In genomic region chr17:77602062-77602746, GRCh38 we compare ENCODE assay signal across 14 cellular contexts.
A peak's percentile ranks its signal among the peaks of the same experiment; 100 is the strongest.
DNase-seq lines count a peak whose midpoint lies in the region; ATAC-seq and TF ChIP-seq lines count a peak whose summit lies in the region.
"Had no signal": no experiment of that assay in that cellular context is flagged by ENCODE, and none has a peak within 500 bp of the region (broad histone marks: within the 10 kb centered on the region; RNA-seq: fewer than 3 reads in every experiment).

No MANE protein-coding gene starts in this region.

- no peaks in the 10 kb centered on the region for H3K79me2 ChIP-seq in fibroblast of lung (ENCODE audit: control insufficient read depth, insufficient read depth, low read length)
- no peaks in the 10 kb centered on the region for H3K79me2 ChIP-seq in neural progenitor cell (ENCODE audit: low read depth)

- peaks cover 19% of the 10 kb centered on the region for H3K4me1 Mint-ChIP-seq in neural progenitor cell
- H3K4me1 Mint-ChIP-seq: B cell had no signal

- DNase-seq in A172 (ENCODE audit: low spot score) (peak; percentile 59), RPMI8226 (peak; percentile 25), fibroblast of lung (ENCODE audit: low read depth in 2 of 2) (peak; percentile 65 to 82), neural progenitor cell (ENCODE audit: low spot score) (no peak), NCI-H1092 treated with DMSO at 0.1 percent for 48 hours (lab: John Stamatoyannopoulos, UW) (no peak), NCI-H2171 (lab: John Stamatoyannopoulos, UW) (no peak)
- DNase-seq: cortex of kidney; NCI-H146; stimulated activated CD8-positive, alpha-beta memory T cell treated with anti-CD3 and anti-CD28 coated beads, Interleukin-4, amount 100 ng/mL, for 48 hours; T1000 had no signal

- H3K36me3 ChIP-seq in fibroblast of lung (ENCODE audit: control insufficient read depth, insufficient read depth, low read length) (no peaks in the 10 kb centered on the region), neural progenitor cell (no peaks in the 10 kb centered on the region)

- H3K27ac ChIP-seq in fibroblast of lung (ENCODE audit: insufficient read depth, low read length) (no peak overlapping the region), neural progenitor cell (no peak overlapping the region)

- no peak overlapping the region for H3K4me3 Mint-ChIP-seq in neural progenitor cell
- H3K4me3 Mint-ChIP-seq: B cell; naive thymus-derived CD8-positive, alpha-beta T cell had no signal

- H3K27me3 ChIP-seq in fibroblast of lung (ENCODE audit: control insufficient read depth, insufficient read depth, low read length) (no peaks in the 10 kb centered on the region), neural progenitor cell (no peaks in the 10 kb centered on the region)

- H3K4me2 ChIP-seq in fibroblast of lung (ENCODE audit: extremely low read depth, insufficient read depth, low read length) (no peak overlapping the region), neural progenitor cell (no peak overlapping the region)

- no peaks in the 10 kb centered on the region for H3K9me3 Mint-ChIP-seq in neural progenitor cell
- H3K9me3 Mint-ChIP-seq: naive thymus-derived CD8-positive, alpha-beta T cell had no signal

- H3K9ac ChIP-seq in fibroblast of lung (ENCODE audit: insufficient read depth, low read length) (no peak overlapping the region), neural progenitor cell (no peak overlapping the region)

- no peak for TF ChIP-seq CTCF in fibroblast of lung (conservative IDR thresholded peaks at IDR 0.05 in 1 of 2, IDR thresholded peaks at IDR 0.05 in 1 of 2; ENCODE audit: low read depth in 1 of 2, low read length in 2 of 2)
- TF ChIP-seq CTCF in neural progenitor cell (IDR thresholded peaks at IDR 0.05), result no peak

- H3K27me3 Mint-ChIP-seq in neural progenitor cell (ENCODE audit: insufficient read depth, low read depth), result peaks cover 13% of the 10 kb centered on the region
- H3K27me3 Mint-ChIP-seq: naive thymus-derived CD8-positive, alpha-beta T cell had no signal

- no peaks in the 10 kb centered on the region for H3K36me3 Mint-ChIP-seq in neural progenitor cell
- H3K36me3 Mint-ChIP-seq: naive thymus-derived CD8-positive, alpha-beta T cell had no signal

- no peaks in the 10 kb centered on the region for H3K9me3 ChIP-seq in fibroblast of lung (ENCODE audit: control insufficient read depth, insufficient read depth, low read depth, low read length)
- no peaks in the 10 kb centered on the region for H3K9me3 ChIP-seq in neural progenitor cell (ENCODE audit: low read depth)

- H3K4me3 ChIP-seq in fibroblast of lung (replicated peaks in 1 of 4; ENCODE audit: control extremely low read depth in 1 of 4, insufficient read depth in 1 of 4, low read depth in 3 of 4, low read length in 4 of 4) (no peak overlapping the region), neural progenitor cell (no peak overlapping the region)

- peaks cover 3% of the 10 kb centered on the region for H3K4me1 ChIP-seq in fibroblast of lung (ENCODE audit: control insufficient read depth, extremely low read depth, insufficient read depth, low read length)
- peaks cover 14% of the 10 kb centered on the region for H3K4me1 ChIP-seq in neural progenitor cell

- H2AFZ ChIP-seq in fibroblast of lung (ENCODE audit: low read length) (no peak overlapping the region), neural progenitor cell (replicated peaks) (no peak overlapping the region)

- H4K20me1 ChIP-seq in fibroblast of lung (ENCODE audit: control insufficient read depth, extremely low read depth, insufficient read depth, low read length), result no peaks in the 10 kb centered on the region
- H4K20me1 ChIP-seq in neural progenitor cell (ENCODE audit: low read depth), result no peaks in the 10 kb centered on the region

- no peaks in the 10 kb centered on the region for H3F3A ChIP-seq in neural progenitor cell (ENCODE audit: low read depth)

- no peak for ATAC-seq in GM21381 (IDR thresholded peaks at IDR 0.05; ENCODE audit: unreplicated experiment)
- no peak for ATAC-seq in HG03342 (IDR thresholded peaks at IDR 0.05; ENCODE audit: unreplicated experiment)
- ATAC-seq: naive thymus-derived CD8-positive, alpha-beta T cell had no signal

- peak overlapping the region; percentile 76 for H3K27ac Mint-ChIP-seq in neural progenitor cell
- H3K27ac Mint-ChIP-seq: B cell had no signal

Comparison
In these comparisons a context has a peak if more than half of its experiments do, and no peak if none do; other contexts are left out.
1. DNase-seq: peak in A172 (single experiment), RPMI8226 (single experiment) and fibroblast of lung (2 of 2); none in neural progenitor cell (single experiment), NCI-H1092 treated with DMSO at 0.1 percent for 48 hours (single experiment) and NCI-H2171 (single experiment).